In the genomic region with DNA sequence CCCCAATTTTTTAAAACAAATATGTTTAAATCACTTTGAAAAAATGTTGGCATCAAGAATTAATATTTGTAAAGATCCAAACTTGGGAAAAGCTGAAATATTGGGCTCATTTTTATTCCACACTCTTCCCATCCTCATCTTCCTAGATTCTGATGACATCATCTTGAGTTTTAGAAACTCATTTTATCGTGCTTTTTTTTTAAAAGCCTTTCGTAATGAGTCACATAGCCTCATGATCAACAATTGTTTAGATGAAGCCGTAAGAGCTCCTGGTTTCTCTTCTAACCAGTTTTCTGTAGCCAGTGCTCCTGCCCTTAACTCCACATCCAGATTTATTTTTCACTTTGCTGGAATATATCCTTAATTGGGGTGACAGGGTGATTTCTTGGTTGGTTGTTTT, we compare ENCODE assay signal across 2 cellular contexts.
TF ChIP-seq lines count a peak whose summit lies in the region.

No MANE protein-coding gene starts in this region.

TF ChIP-seq in HEK293, 187 proteins besides CTCF, POLR2A, EP300 and RAD21 (continued from another document):
- peak; percentile 66 for TF ChIP-seq ZNF629 (tag by site-specific recombination; IDR thresholded peaks at IDR 0.05)
- no peak for TF ChIP-seq ZNF302 (tag by site-specific recombination; IDR thresholded peaks at IDR 0.05; ENCODE audit: low read depth)
- TF ChIP-seq ZNF146 (tag by site-specific recombination; IDR thresholded peaks at IDR 0.05): no peak
- peak; percentile 79 for TF ChIP-seq ATF2 (tag by site-specific recombination; IDR thresholded peaks at IDR 0.05; ENCODE audit: low read depth)
- TF ChIP-seq, protein P1, sequence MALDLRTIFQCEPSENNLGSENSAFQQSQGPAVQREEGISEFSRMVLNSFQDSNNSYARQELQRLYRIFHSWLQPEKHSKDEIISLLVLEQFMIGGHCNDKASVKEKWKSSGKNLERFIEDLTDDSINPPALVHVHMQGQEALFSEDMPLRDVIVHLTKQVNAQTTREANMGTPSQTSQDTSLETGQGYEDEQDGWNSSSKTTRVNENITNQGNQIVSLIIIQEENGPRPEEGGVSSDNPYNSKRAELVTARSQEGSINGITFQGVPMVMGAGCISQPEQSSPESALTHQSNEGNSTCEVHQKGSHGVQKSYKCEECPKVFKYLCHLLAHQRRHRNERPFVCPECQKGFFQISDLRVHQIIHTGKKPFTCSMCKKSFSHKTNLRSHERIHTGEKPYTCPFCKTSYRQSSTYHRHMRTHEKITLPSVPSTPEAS (tag by site-specific recombination; IDR thresholded peaks at IDR 0.05): no peak
- no peak for TF ChIP-seq SETDB1 (IDR thresholded peaks at IDR 0.05; ENCODE audit: insufficient read length, low read length)
- no peak for TF ChIP-seq ZNF19 (tag by site-specific recombination; IDR thresholded peaks at IDR 0.05; ENCODE audit: low read depth)

TF ChIP-seq in GM12878, 131 proteins besides CTCF, POLR2A, EP300 and RAD21 (continued from another document):
- TF ChIP-seq CREM (IDR thresholded peaks at IDR 0.05; ENCODE audit: low read depth) (peak; percentile 66; the same call in 1 of the 2 replicates), RAD51 (IDR thresholded peaks at IDR 0.05) (0 out of 2 replicates have a peak, but pooled peaks have one; percentile 32), EED (IDR thresholded peaks at IDR 0.05; ENCODE audit: low read depth) (peak; percentile 69), IKZF2 (IDR thresholded peaks at IDR 0.05) (peak; percentile 63 to 66; a peak in 3 of 4 replicates), JUNB (IDR thresholded peaks at IDR 0.05) (peak; percentile 96), IKZF1 (conservative IDR thresholded peaks at IDR 0.05) (0 out of 2 replicates have a peak, but pooled peaks have one; percentile 19), IRF4 (IDR thresholded peaks at IDR 0.05; ENCODE audit: low read depth, low read length) (peak; percentile 50; the same call in 1 of the 2 replicates), TARDBP (IDR thresholded peaks at IDR 0.05; ENCODE audit: borderline replicate concordance) (no peak), SUPT20H (IDR thresholded peaks at IDR 0.05; ENCODE audit: borderline replicate concordance, control insufficient read depth, low read depth, low read length) (no peak), CREB1 (IDR thresholded peaks at IDR 0.05; ENCODE audit: low read depth) (peak; percentile 57; the same call in 1 of the 2 replicates), ETV6 (conservative IDR thresholded peaks at IDR 0.05 in 1 of 2, IDR thresholded peaks at IDR 0.05 in 1 of 2; ENCODE audit: borderline replicate concordance in 1 of 2, low read depth in 1 of 2) (peak in 1 of 2 experiments; percentile 23; a peak in 1 of 4 replicates), CUX1 (IDR thresholded peaks at IDR 0.05; ENCODE audit: insufficient replicate concordance, low read depth, low read length) (peak; percentile 24), TCF7 (IDR thresholded peaks at IDR 0.05; ENCODE audit: borderline replicate concordance) (peak; percentile 48; the same call in 1 of the 2 replicates), NFIC (IDR thresholded peaks at IDR 0.05; ENCODE audit: low read depth, low read length) (peak; percentile 67; the same call in 1 of the 2 replicates), FOXM1 (IDR thresholded peaks at IDR 0.05; ENCODE audit: low read depth, low read length) (peak; percentile 30; the same call in 1 of the 2 replicates), LARP7 (IDR thresholded peaks at IDR 0.05) (no peak), MYB (IDR thresholded peaks at IDR 0.05; ENCODE audit: borderline replicate concordance, low read depth, low read length) (no peak), JUND (IDR thresholded peaks at IDR 0.05; ENCODE audit: low read depth, low read length) (peak; percentile 67; the same call in 1 of the 2 replicates), MEF2A (IDR thresholded peaks at IDR 0.05; ENCODE audit: insufficient read depth, low read depth, low read length) (no peak)
- TF ChIP-seq, protein P2, sequence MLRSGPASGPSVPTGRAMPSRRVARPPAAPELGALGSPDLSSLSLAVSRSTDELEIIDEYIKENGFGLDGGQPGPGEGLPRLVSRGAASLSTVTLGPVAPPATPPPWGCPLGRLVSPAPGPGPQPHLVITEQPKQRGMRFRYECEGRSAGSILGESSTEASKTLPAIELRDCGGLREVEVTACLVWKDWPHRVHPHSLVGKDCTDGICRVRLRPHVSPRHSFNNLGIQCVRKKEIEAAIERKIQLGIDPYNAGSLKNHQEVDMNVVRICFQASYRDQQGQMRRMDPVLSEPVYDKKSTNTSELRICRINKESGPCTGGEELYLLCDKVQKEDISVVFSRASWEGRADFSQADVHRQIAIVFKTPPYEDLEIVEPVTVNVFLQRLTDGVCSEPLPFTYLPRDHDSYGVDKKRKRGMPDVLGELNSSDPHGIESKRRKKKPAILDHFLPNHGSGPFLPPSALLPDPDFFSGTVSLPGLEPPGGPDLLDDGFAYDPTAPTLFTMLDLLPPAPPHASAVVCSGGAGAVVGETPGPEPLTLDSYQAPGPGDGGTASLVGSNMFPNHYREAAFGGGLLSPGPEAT (IDR thresholded peaks at IDR 0.05; ENCODE audit: low read depth): peak; percentile 48
- TF ChIP-seq, protein P3, sequence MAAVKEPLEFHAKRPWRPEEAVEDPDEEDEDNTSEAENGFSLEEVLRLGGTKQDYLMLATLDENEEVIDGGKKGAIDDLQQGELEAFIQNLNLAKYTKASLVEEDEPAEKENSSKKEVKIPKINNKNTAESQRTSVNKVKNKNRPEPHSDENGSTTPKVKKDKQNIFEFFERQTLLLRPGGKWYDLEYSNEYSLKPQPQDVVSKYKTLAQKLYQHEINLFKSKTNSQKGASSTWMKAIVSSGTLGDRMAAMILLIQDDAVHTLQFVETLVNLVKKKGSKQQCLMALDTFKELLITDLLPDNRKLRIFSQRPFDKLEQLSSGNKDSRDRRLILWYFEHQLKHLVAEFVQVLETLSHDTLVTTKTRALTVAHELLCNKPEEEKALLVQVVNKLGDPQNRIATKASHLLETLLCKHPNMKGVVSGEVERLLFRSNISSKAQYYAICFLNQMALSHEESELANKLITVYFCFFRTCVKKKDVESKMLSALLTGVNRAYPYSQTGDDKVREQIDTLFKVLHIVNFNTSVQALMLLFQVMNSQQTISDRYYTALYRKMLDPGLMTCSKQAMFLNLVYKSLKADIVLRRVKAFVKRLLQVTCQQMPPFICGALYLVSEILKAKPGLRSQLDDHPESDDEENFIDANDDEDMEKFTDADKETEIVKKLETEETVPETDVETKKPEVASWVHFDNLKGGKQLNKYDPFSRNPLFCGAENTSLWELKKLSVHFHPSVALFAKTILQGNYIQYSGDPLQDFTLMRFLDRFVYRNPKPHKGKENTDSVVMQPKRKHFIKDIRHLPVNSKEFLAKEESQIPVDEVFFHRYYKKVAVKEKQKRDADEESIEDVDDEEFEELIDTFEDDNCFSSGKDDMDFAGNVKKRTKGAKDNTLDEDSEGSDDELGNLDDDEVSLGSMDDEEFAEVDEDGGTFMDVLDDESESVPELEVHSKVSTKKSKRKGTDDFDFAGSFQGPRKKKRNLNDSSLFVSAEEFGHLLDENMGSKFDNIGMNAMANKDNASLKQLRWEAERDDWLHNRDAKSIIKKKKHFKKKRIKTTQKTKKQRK (IDR thresholded peaks at IDR 0.05; ENCODE audit: low read depth, low read length): no peak
- TF ChIP-seq, protein P4, sequence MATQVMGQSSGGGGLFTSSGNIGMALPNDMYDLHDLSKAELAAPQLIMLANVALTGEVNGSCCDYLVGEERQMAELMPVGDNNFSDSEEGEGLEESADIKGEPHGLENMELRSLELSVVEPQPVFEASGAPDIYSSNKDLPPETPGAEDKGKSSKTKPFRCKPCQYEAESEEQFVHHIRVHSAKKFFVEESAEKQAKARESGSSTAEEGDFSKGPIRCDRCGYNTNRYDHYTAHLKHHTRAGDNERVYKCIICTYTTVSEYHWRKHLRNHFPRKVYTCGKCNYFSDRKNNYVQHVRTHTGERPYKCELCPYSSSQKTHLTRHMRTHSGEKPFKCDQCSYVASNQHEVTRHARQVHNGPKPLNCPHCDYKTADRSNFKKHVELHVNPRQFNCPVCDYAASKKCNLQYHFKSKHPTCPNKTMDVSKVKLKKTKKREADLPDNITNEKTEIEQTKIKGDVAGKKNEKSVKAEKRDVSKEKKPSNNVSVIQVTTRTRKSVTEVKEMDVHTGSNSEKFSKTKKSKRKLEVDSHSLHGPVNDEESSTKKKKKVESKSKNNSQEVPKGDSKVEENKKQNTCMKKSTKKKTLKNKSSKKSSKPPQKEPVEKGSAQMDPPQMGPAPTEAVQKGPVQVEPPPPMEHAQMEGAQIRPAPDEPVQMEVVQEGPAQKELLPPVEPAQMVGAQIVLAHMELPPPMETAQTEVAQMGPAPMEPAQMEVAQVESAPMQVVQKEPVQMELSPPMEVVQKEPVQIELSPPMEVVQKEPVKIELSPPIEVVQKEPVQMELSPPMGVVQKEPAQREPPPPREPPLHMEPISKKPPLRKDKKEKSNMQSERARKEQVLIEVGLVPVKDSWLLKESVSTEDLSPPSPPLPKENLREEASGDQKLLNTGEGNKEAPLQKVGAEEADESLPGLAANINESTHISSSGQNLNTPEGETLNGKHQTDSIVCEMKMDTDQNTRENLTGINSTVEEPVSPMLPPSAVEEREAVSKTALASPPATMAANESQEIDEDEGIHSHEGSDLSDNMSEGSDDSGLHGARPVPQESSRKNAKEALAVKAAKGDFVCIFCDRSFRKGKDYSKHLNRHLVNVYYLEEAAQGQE (IDR thresholded peaks at IDR 0.05; ENCODE audit: low read depth, low read length): no peak
